ENCODE assay signal across 8 cellular contexts in genomic region chr1:108747128-108747827, GRCh38. TPM values are rescaled to one million over a fixed set of nuclear protein-coding genes. Genes with fewer than 3 reads are reported as not detected.
DNase-seq lines count a peak whose midpoint lies in the region; ATAC-seq and TF ChIP-seq lines count a peak whose summit lies in the region.

No MANE protein-coding gene starts in this region.

- ATAC-seq in HG03064 (IDR thresholded peaks at IDR 0.05; ENCODE audit: low read depth, unreplicated experiment) (peak; percentile 31), activated B cell treated with CpG ODN at 0.5 μM for 24 hours (ENCODE audit: low read depth) (no peak), left lung (peak; percentile 77)

- intact Hi-C loops in A673 (cut with micrococcal nuclease; ENCODE audit: unreplicated experiment) = loop anchor here (2.0 kb wide), 2 partner anchors 54 to 152 kb away; partner anchors contain the start of gene PRPF38B
- intact Hi-C loops in activated B cell treated with CpG ODN at 0.5 μM for 24 hours (cut with micrococcal nuclease) = loop anchor here (2.0 to 5.0 kb wide), 5 partner anchors 366 to 1592 kb away; partner anchors contain the start of genes RBM15 and SARS1
- intact Hi-C loops in left lung (cut with DNase I) = no loop called here

- H3K9me3 Mint-ChIP-seq in activated B cell treated with CpG ODN at 0.5 μM for 24 hours = no peaks in the 10 kb centered on the region

- TF ChIP-seq CTCF in A673 (conservative IDR thresholded peaks at IDR 0.05; ENCODE audit: low read depth, low read length) (no peak), GM13977 (IDR thresholded peaks at IDR 0.05; ENCODE audit: extremely low read depth, insufficient read depth, missing control alignments) (no peak), activated B cell treated with CpG ODN at 0.5 μM for 24 hours (IDR thresholded peaks at IDR 0.05) (no peak), left lung (IDR thresholded peaks at IDR 0.05) (no peak)

- peak overlapping the region; percentile 86 for H3K4me3 ChIP-seq in A673 (ENCODE audit: low read depth, low read length, poor library complexity, severe bottlenecking)
- peak overlapping the region; percentile 80 for H3K4me3 ChIP-seq in ectodermal cell (ENCODE audit: insufficient read depth, low read depth, low read length)
- peak overlapping the region; percentile 75 to 77 for H3K4me3 ChIP-seq in left lung

- TSS peak; percentile 72 for BruUV-seq in A673 (replicated peaks; lab: Mats Ljungman, UMichigan)

- H3K4me3 Mint-ChIP-seq in activated B cell treated with CpG ODN at 0.5 μM for 24 hours = peak overlapping the region; percentile 99

- H3K27me3 Mint-ChIP-seq in activated B cell treated with CpG ODN at 0.5 μM for 24 hours = no peaks in the 10 kb centered on the region

- peaks cover 17% of the 10 kb centered on the region for H3K36me3 Mint-ChIP-seq in activated B cell treated with CpG ODN at 0.5 μM for 24 hours (ENCODE audit: low read depth)

- H3K9me3 ChIP-seq in A673 (ENCODE audit: low read depth, low read length, poor library complexity, severe bottlenecking) (no peaks in the 10 kb centered on the region), ectodermal cell (ENCODE audit: control insufficient read depth, low read length) (no peaks in the 10 kb centered on the region), left lung (no peaks in the 10 kb centered on the region)

- H3K4me1 ChIP-seq in A673 (ENCODE audit: insufficient read depth, low read length, poor library complexity, severe bottlenecking) = peaks cover 5% of the 10 kb centered on the region
- no peaks in the 10 kb centered on the region for H3K4me1 ChIP-seq in ectodermal cell (ENCODE audit: control insufficient read depth, insufficient read depth, low read length)
- peaks cover 10 to 19% of the 10 kb centered on the region in 2 donors for H3K4me1 ChIP-seq in left lung

- H3K36me3 ChIP-seq in A673 (ENCODE audit: insufficient read depth, low read length, poor library complexity, severe bottlenecking) (no peaks in the 10 kb centered on the region), ectodermal cell (ENCODE audit: control insufficient read depth, insufficient read depth, low read length) (no peaks in the 10 kb centered on the region), left lung (peaks cover 0 to under 1% of the 10 kb centered on the region in 2 donors)

- peak overlapping the region; percentile 94 for H3K27ac Mint-ChIP-seq in activated B cell treated with CpG ODN at 0.5 μM for 24 hours

- POLR2A ChIA-PET in A673 (lab: Charles Lee; ENCODE audit: low non-redundant PET) = no interaction called here
- POLR2A ChIA-PET in activated B cell treated with CpG ODN at 0.5 μM for 24 hours (lab: Charles Lee) = interaction anchor here (0.5 to 1.7 kb wide), 8 partner anchors 9 to 1652 kb away, joined by 3 to 17 read pairs (median 4); partner anchors contain the start of genes HENMT1 and PRPF38B

- in situ Hi-C loops in GM13977 (cut with MboI; ENCODE audit: low pct_unique_long_range_greater_than_20kb, low sequenced_read_pairs, unreplicated experiment) = no loop called here

- H3K4me1 Mint-ChIP-seq in activated B cell treated with CpG ODN at 0.5 μM for 24 hours = peaks cover 28% of the 10 kb centered on the region

- WGBS in ectodermal cell, 2 experiments = 0% methylated on average over 19 of the region's 19 CpGs

- peak; percentile 81 for DNase-seq in A673 (ENCODE audit: low spot score)
- peak; percentile 29 for DNase-seq in GM13977 (ENCODE audit: low spot score)
- peak; percentile 75 for DNase-seq in NCI-H2227 treated with DMSO at 0.1 percent for 48 hours (lab: John Stamatoyannopoulos, UW)
- peak; percentile 21 for DNase-seq in activated B cell treated with CpG ODN at 0.5 μM for 24 hours
- peak; percentile 83 to 84 for DNase-seq in left lung
- DNase-seq in stimulated activated CD4-positive, alpha-beta T cell treated with anti-CD3 and anti-CD28 coated beads, Interleukin-4, amount 100 ng/mL, for 1 hour = peak; percentile 11

- CTCF ChIA-PET in A673 (lab: Charles Lee) = no interaction called here
- CTCF ChIA-PET in activated B cell treated with CpG ODN at 0.5 μM for 24 hours (lab: Charles Lee) = no interaction called here

- H3K27ac ChIP-seq in A673 (ENCODE audit: low read depth, low read length, poor library complexity, severe bottlenecking) (peak overlapping the region; percentile 89), ectodermal cell (ENCODE audit: insufficient read depth, low read depth, low read length, poor library complexity, severe bottlenecking) (peak overlapping the region; percentile 51), left lung (peak overlapping the region; percentile 97 to 98)

- no peaks in the 10 kb centered on the region for H3K27me3 ChIP-seq in A673 (replicated peaks; ENCODE audit: insufficient read depth, low read depth, low read length, poor library complexity)
- H3K27me3 ChIP-seq in ectodermal cell (ENCODE audit: control insufficient read depth, insufficient read depth, low read length, poor library complexity, severe bottlenecking) = peaks cover 4% of the 10 kb centered on the region
- no peaks in the 10 kb centered on the region for H3K27me3 ChIP-seq in left lung

RNA-seq across cellular contexts. Expression of gene STXBP3, which starts 0.8 kb away (rescaled TPM):
- total RNA-seq in A673 (2021) (23.6 and 24.4 TPM in 2 replicates), activated B cell treated with CpG ODN at 0.5 μM for 24 hours (46.4 and 50.2 TPM in 2 replicates), left lung (10 to 100 TPM; 44.4 to 47.8 TPM)
- polyA plus RNA-seq in ectodermal cell (2013, experiment 1 of 4) = 54.2 TPM
- 43.8 TPM for polyA plus RNA-seq in ectodermal cell (2013, experiment 2 of 4)
- 46.9 TPM for polyA plus RNA-seq in ectodermal cell (2013, experiment 3 of 4)
- 46.5 TPM for polyA plus RNA-seq in ectodermal cell (2013, experiment 4 of 4)

RNA-seq across cellular contexts. Expression of gene FNDC7, which starts 34.6 kb away (rescaled TPM):
- total RNA-seq in A673 (2021) (0.13 TPM in 1 of 2 replicates, not detected in the other), activated B cell treated with CpG ODN at 0.5 μM for 24 hours (not detected in 2 replicates), left lung (not detected)
- polyA plus RNA-seq in ectodermal cell (2013, experiment 1 of 4) = not detected
- polyA plus RNA-seq in ectodermal cell (2013, experiment 2 of 4) = 0.12 TPM
- polyA plus RNA-seq in ectodermal cell (2013, experiment 3 of 4) = 0.21 TPM
- polyA plus RNA-seq in ectodermal cell (2013, experiment 4 of 4) = 0.16 TPM

RNA-seq across cellular contexts. Expression of gene PRPF38B, which starts 55.2 kb away (rescaled TPM):
- 49.3 and 59.5 TPM in 2 replicates for total RNA-seq in A673 (2021)
- 77.3 and 88.1 TPM in 2 replicates for total RNA-seq in activated B cell treated with CpG ODN at 0.5 μM for 24 hours
- 54.8 TPM for polyA plus RNA-seq in ectodermal cell (2013, experiment 1 of 4)
- 49.8 TPM for polyA plus RNA-seq in ectodermal cell (2013, experiment 2 of 4)
- 37.4 TPM for polyA plus RNA-seq in ectodermal cell (2013, experiment 3 of 4)
- 41.5 TPM for polyA plus RNA-seq in ectodermal cell (2013, experiment 4 of 4)
- total RNA-seq in left lung = 10 to 100 TPM; 24.7 to 40.5 TPM

Comparison
In these comparisons a context has a peak if more than half of its experiments do, and no peak if none do; other contexts are left out.
1. DNase-seq: peak in every context shown above with its lines; median percentile 84 in left lung; 81 in A673; 75 in NCI-H2227 treated with DMSO at 0.1 percent for 48 hours; 29 in GM13977; 21 in activated B cell treated with CpG ODN at 0.5 μM for 24 hours; 11 in stimulated activated CD4-positive, alpha-beta T cell treated with anti-CD3 and anti-CD28 coated beads, Interleukin-4, amount 100 ng/mL, for 1 hour.
2. intact Hi-C loops: an anchor here in A673 (2.0 kb wide) and activated B cell treated with CpG ODN at 0.5 μM for 24 hours (2.0 to 5.0 kb wide); none called in left lung.